ENCODE assay signal across 2 cellular contexts in genomic region chr18:36650206-36650605, GRCh38.
TF ChIP-seq lines count a peak whose summit lies in the region.

No MANE protein-coding gene starts in this region.

TF ChIP-seq in GM23338, 12 proteins besides CTCF, POLR2A, EP300 and RAD21 (continued from another document):
- TF ChIP-seq CREB1 (CRISPR knock-in tag; IDR thresholded peaks at IDR 0.05; ENCODE audit: low read depth): no peak
- TF ChIP-seq EZH2phosphoT487 (IDR thresholded peaks at IDR 0.05; ENCODE audit: unreplicated experiment): no peak
- TF ChIP-seq STAT1 (IDR thresholded peaks at IDR 0.05; ENCODE audit: unreplicated experiment): no peak
- TF ChIP-seq JUNB (IDR thresholded peaks at IDR 0.05; ENCODE audit: unreplicated experiment): no peak
- no peak for TF ChIP-seq NANOG (IDR thresholded peaks at IDR 0.05; ENCODE audit: borderline replicate concordance)
- TF ChIP-seq, protein P1, sequence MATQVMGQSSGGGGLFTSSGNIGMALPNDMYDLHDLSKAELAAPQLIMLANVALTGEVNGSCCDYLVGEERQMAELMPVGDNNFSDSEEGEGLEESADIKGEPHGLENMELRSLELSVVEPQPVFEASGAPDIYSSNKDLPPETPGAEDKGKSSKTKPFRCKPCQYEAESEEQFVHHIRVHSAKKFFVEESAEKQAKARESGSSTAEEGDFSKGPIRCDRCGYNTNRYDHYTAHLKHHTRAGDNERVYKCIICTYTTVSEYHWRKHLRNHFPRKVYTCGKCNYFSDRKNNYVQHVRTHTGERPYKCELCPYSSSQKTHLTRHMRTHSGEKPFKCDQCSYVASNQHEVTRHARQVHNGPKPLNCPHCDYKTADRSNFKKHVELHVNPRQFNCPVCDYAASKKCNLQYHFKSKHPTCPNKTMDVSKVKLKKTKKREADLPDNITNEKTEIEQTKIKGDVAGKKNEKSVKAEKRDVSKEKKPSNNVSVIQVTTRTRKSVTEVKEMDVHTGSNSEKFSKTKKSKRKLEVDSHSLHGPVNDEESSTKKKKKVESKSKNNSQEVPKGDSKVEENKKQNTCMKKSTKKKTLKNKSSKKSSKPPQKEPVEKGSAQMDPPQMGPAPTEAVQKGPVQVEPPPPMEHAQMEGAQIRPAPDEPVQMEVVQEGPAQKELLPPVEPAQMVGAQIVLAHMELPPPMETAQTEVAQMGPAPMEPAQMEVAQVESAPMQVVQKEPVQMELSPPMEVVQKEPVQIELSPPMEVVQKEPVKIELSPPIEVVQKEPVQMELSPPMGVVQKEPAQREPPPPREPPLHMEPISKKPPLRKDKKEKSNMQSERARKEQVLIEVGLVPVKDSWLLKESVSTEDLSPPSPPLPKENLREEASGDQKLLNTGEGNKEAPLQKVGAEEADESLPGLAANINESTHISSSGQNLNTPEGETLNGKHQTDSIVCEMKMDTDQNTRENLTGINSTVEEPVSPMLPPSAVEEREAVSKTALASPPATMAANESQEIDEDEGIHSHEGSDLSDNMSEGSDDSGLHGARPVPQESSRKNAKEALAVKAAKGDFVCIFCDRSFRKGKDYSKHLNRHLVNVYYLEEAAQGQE (IDR thresholded peaks at IDR 0.05; ENCODE audit: unreplicated experiment): no peak
- TF ChIP-seq, protein P2, sequence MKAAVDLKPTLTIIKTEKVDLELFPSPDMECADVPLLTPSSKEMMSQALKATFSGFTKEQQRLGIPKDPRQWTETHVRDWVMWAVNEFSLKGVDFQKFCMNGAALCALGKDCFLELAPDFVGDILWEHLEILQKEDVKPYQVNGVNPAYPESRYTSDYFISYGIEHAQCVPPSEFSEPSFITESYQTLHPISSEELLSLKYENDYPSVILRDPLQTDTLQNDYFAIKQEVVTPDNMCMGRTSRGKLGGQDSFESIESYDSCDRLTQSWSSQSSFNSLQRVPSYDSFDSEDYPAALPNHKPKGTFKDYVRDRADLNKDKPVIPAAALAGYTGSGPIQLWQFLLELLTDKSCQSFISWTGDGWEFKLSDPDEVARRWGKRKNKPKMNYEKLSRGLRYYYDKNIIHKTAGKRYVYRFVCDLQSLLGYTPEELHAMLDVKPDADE (IDR thresholded peaks at IDR 0.05): no peak
- TF ChIP-seq EZH2 (IDR thresholded peaks at IDR 0.05; ENCODE audit: low read depth, unreplicated experiment): no peak
- TF ChIP-seq ZNF331 (CRISPR knock-in tag; IDR thresholded peaks at IDR 0.05; ENCODE audit: low read depth): no peak
- TF ChIP-seq, protein P3, sequence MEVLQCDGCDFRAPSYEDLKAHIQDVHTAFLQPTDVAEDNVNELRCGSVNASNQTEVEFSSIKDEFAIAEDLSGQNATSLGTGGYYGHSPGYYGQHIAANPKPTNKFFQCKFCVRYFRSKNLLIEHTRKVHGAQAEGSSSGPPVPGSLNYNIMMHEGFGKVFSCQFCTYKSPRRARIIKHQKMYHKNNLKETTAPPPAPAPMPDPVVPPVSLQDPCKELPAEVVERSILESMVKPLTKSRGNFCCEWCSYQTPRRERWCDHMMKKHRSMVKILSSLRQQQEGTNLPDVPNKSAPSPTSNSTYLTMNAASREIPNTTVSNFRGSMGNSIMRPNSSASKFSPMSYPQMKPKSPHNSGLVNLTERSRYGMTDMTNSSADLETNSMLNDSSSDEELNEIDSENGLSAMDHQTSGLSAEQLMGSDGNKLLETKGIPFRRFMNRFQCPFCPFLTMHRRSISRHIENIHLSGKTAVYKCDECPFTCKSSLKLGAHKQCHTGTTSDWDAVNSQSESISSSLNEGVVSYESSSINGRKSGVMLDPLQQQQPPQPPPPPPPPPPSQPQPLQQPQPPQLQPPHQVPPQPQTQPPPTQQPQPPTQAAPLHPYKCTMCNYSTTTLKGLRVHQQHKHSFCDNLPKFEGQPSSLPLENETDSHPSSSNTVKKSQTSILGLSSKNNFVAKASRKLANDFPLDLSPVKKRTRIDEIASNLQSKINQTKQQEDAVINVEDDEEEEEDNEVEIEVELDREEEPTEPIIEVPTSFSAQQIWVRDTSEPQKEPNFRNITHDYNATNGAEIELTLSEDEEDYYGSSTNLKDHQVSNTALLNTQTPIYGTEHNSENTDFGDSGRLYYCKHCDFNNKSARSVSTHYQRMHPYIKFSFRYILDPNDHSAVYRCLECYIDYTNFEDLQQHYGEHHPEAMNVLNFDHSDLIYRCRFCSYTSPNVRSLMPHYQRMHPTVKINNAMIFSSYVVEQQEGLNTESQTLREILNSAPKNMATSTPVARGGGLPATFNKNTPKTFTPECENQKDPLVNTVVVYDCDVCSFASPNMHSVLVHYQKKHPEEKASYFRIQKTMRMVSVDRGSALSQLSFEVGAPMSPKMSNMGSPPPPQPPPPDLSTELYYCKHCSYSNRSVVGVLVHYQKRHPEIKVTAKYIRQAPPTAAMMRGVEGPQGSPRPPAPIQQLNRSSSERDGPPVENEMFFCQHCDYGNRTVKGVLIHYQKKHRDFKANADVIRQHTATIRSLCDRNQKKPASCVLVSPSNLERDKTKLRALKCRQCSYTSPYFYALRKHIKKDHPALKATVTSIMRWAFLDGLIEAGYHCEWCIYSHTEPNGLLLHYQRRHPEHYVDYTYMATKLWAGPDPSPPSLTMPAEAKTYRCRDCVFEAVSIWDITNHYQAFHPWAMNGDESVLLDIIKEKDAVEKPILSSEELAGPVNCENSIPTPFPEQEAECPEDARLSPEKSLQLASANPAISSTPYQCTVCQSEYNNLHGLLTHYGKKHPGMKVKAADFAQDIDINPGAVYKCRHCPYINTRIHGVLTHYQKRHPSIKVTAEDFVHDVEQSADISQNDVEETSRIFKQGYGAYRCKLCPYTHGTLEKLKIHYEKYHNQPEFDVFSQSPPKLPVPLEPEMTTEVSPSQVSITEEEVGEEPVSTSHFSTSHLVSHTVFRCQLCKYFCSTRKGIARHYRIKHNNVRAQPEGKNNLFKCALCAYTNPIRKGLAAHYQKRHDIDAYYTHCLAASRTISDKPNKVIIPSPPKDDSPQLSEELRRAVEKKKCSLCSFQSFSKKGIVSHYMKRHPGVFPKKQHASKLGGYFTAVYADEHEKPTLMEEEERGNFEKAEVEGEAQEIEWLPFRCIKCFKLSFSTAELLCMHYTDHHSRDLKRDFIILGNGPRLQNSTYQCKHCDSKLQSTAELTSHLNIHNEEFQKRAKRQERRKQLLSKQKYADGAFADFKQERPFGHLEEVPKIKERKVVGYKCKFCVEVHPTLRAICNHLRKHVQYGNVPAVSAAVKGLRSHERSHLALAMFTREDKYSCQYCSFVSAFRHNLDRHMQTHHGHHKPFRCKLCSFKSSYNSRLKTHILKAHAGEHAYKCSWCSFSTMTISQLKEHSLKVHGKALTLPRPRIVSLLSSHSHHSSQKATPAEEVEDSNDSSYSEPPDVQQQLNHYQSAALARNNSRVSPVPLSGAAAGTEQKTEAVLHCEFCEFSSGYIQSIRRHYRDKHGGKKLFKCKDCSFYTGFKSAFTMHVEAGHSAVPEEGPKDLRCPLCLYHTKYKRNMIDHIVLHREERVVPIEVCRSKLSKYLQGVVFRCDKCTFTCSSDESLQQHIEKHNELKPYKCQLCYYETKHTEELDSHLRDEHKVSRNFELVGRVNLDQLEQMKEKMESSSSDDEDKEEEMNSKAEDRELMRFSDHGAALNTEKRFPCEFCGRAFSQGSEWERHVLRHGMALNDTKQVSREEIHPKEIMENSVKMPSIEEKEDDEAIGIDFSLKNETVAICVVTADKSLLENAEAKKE (CRISPR knock-in tag; IDR thresholded peaks at IDR 0.05): no peak
TF ChIP-seq in GM23338: peak in this region for 0.

TF ChIP-seq in GM12878, 131 proteins besides CTCF, POLR2A, EP300 and RAD21 (continued from another document and continues in another):
- no peak for TF ChIP-seq TCF7 (IDR thresholded peaks at IDR 0.05; ENCODE audit: borderline replicate concordance)
- no peak for TF ChIP-seq SIN3A (IDR thresholded peaks at IDR 0.05; ENCODE audit: low read depth, low read length)
- TF ChIP-seq KLF5 (IDR thresholded peaks at IDR 0.05; ENCODE audit: partially characterized antibody): no peak
- TF ChIP-seq ATF2 (IDR thresholded peaks at IDR 0.05; ENCODE audit: low read length): no peak
- TF ChIP-seq, protein P4, sequence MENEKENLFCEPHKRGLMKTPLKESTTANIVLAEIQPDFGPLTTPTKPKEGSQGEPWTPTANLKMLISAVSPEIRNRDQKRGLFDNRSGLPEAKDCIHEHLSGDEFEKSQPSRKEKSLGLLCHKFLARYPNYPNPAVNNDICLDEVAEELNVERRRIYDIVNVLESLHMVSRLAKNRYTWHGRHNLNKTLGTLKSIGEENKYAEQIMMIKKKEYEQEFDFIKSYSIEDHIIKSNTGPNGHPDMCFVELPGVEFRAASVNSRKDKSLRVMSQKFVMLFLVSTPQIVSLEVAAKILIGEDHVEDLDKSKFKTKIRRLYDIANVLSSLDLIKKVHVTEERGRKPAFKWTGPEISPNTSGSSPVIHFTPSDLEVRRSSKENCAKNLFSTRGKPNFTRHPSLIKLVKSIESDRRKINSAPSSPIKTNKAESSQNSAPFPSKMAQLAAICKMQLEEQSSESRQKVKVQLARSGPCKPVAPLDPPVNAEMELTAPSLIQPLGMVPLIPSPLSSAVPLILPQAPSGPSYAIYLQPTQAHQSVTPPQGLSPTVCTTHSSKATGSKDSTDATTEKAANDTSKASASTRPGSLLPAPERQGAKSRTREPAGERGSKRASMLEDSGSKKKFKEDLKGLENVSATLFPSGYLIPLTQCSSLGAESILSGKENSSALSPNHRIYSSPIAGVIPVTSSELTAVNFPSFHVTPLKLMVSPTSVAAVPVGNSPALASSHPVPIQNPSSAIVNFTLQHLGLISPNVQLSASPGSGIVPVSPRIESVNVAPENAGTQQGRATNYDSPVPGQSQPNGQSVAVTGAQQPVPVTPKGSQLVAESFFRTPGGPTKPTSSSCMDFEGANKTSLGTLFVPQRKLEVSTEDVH (IDR thresholded peaks at IDR 0.05; ENCODE audit: low read depth, partially characterized antibody): no peak
- no peak for TF ChIP-seq NKRF (conservative IDR thresholded peaks at IDR 0.05)
- no peak for TF ChIP-seq PKNOX1 (IDR thresholded peaks at IDR 0.05)
- TF ChIP-seq, protein P5, sequence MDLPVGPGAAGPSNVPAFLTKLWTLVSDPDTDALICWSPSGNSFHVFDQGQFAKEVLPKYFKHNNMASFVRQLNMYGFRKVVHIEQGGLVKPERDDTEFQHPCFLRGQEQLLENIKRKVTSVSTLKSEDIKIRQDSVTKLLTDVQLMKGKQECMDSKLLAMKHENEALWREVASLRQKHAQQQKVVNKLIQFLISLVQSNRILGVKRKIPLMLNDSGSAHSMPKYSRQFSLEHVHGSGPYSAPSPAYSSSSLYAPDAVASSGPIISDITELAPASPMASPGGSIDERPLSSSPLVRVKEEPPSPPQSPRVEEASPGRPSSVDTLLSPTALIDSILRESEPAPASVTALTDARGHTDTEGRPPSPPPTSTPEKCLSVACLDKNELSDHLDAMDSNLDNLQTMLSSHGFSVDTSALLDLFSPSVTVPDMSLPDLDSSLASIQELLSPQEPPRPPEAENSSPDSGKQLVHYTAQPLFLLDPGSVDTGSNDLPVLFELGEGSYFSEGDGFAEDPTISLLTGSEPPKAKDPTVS (IDR thresholded peaks at IDR 0.05; ENCODE audit: low read depth, low read length): no peak
- no peak for TF ChIP-seq RCOR1 (conservative IDR thresholded peaks at IDR 0.05; ENCODE audit: low read depth, low read length)
- no peak for TF ChIP-seq HDGF (IDR thresholded peaks at IDR 0.05)
- no peak for TF ChIP-seq PBX3 (IDR thresholded peaks at IDR 0.05; ENCODE audit: insufficient replicate concordance, low read depth, low read length)
- TF ChIP-seq STAT3 (IDR thresholded peaks at IDR 0.05; ENCODE audit: low read depth, low read length): no peak
- TF ChIP-seq, protein P6, sequence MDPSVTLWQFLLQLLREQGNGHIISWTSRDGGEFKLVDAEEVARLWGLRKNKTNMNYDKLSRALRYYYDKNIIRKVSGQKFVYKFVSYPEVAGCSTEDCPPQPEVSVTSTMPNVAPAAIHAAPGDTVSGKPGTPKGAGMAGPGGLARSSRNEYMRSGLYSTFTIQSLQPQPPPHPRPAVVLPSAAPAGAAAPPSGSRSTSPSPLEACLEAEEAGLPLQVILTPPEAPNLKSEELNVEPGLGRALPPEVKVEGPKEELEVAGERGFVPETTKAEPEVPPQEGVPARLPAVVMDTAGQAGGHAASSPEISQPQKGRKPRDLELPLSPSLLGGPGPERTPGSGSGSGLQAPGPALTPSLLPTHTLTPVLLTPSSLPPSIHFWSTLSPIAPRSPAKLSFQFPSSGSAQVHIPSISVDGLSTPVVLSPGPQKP (IDR thresholded peaks at IDR 0.05; ENCODE audit: low read depth, low read length): no peak
- TF ChIP-seq NRF1 (conservative IDR thresholded peaks at IDR 0.05; ENCODE audit: low read depth, low read length): no peak
